In the genomic region with DNA sequence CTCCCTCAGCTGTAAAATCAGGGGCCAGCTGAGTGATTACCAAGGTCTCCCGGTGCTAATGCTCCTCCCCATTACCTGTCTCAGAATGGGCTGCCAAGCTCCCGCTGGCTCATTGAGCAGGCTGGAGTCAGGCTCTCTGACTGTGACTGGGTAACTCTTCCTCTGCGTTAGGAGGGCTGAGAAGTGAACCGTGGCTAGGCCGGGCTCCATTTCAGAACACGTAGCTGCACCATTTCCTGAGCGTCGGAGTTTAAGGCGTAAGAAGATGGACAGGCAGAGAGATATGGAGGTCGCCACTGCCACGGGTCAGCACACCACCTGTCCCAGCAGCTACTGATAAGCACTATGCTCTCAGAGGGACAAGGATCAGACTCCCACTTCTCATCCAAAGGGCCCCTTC, we compare ENCODE assay signal across 2 cellular contexts.
TF ChIP-seq lines count a peak whose summit lies in the region.

No MANE protein-coding gene starts in this region.

TF ChIP-seq in IMR-90, 13 proteins besides CTCF, POLR2A, EP300 and RAD21:
- TF ChIP-seq CEBPB (IDR thresholded peaks at IDR 0.05; ENCODE audit: low read depth, low read length): no peak
- TF ChIP-seq SMC3 (IDR thresholded peaks at IDR 0.05; ENCODE audit: low read depth, low read length): no peak
- TF ChIP-seq MXI1 (IDR thresholded peaks at IDR 0.05; ENCODE audit: borderline replicate concordance, low read depth, low read length): no peak
- no peak for TF ChIP-seq NFE2L2 (IDR thresholded peaks at IDR 0.05; ENCODE audit: low read depth, low read length)
- no peak for TF ChIP-seq RCOR1 (IDR thresholded peaks at IDR 0.05; ENCODE audit: insufficient replicate concordance, low read length)
- TF ChIP-seq, protein P1, sequence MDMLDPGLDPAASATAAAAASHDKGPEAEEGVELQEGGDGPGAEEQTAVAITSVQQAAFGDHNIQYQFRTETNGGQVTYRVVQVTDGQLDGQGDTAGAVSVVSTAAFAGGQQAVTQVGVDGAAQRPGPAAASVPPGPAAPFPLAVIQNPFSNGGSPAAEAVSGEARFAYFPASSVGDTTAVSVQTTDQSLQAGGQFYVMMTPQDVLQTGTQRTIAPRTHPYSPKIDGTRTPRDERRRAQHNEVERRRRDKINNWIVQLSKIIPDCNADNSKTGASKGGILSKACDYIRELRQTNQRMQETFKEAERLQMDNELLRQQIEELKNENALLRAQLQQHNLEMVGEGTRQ (IDR thresholded peaks at IDR 0.05; ENCODE audit: low read depth, low read length): no peak
- no peak for TF ChIP-seq MAZ (IDR thresholded peaks at IDR 0.05; ENCODE audit: borderline replicate concordance, low read depth, low read length)
- TF ChIP-seq FOS (IDR thresholded peaks at IDR 0.05; ENCODE audit: low read depth, low read length): no peak
- TF ChIP-seq, protein P2, sequence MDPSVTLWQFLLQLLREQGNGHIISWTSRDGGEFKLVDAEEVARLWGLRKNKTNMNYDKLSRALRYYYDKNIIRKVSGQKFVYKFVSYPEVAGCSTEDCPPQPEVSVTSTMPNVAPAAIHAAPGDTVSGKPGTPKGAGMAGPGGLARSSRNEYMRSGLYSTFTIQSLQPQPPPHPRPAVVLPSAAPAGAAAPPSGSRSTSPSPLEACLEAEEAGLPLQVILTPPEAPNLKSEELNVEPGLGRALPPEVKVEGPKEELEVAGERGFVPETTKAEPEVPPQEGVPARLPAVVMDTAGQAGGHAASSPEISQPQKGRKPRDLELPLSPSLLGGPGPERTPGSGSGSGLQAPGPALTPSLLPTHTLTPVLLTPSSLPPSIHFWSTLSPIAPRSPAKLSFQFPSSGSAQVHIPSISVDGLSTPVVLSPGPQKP (IDR thresholded peaks at IDR 0.05; ENCODE audit: borderline replicate concordance, low read depth, low read length): no peak
- TF ChIP-seq CHD1 (IDR thresholded peaks at IDR 0.05; ENCODE audit: low read depth, low read length): no peak
- no peak for TF ChIP-seq RFX5 (IDR thresholded peaks at IDR 0.05; ENCODE audit: low read depth, low read length)

TF ChIP-seq in H1, 55 proteins besides CTCF, POLR2A, EP300 and RAD21:
- TF ChIP-seq SAP30 (IDR thresholded peaks at IDR 0.05; ENCODE audit: insufficient read depth, insufficient replicate concordance, low read length) (no peak), GTF2F1 (IDR thresholded peaks at IDR 0.05; ENCODE audit: borderline replicate concordance, low read depth, low read length) (no peak), GABPA (IDR thresholded peaks at IDR 0.05; ENCODE audit: borderline replicate concordance, insufficient read depth, low read length) (no peak), EZH2 (IDR thresholded peaks at IDR 0.05; ENCODE audit: low read depth, low read length, severe bottlenecking) (no peak), SP1 (IDR thresholded peaks at IDR 0.05; ENCODE audit: low read depth, low read length) (no peak), NRF1 (IDR thresholded peaks at IDR 0.05; ENCODE audit: low read depth, low read length) (no peak), PHF8 (conservative IDR thresholded peaks at IDR 0.05; ENCODE audit: low read depth, low read length) (no peak), TCF12 (IDR thresholded peaks at IDR 0.05; ENCODE audit: low read depth, low read length) (no peak), TEAD4 (IDR thresholded peaks at IDR 0.05; ENCODE audit: low read depth, low read length) (no peak), CTBP2 (IDR thresholded peaks at IDR 0.05; ENCODE audit: borderline replicate concordance, insufficient read depth, insufficient read length, low read length) (no peak)
- TF ChIP-seq, protein P3, sequence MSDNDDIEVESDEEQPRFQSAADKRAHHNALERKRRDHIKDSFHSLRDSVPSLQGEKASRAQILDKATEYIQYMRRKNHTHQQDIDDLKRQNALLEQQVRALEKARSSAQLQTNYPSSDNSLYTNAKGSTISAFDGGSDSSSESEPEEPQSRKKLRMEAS (IDR thresholded peaks at IDR 0.05): no peak
